Comparison of ENCODE assay signal across 8 cellular contexts in genomic region chrX:154459843-154460242, GRCh38. TPM values are rescaled to one million over a fixed set of nuclear protein-coding genes. Genes with fewer than 3 reads are reported as not detected.
DNase-seq lines count a peak whose midpoint lies in the region; ATAC-seq and TF ChIP-seq lines count a peak whose summit lies in the region.

No MANE protein-coding gene starts in this region.

- H3K36me3 ChIP-seq in HEK293 (ENCODE audit: control insufficient read depth in 2 of 2, insufficient read depth in 1 of 2, low read length in 2 of 2) (peaks cover 0 to 46% of the 10 kb centered on the region in 2 experiments; a peak in 2 of 3 replicates), esophagus muscularis mucosa (peaks cover 0 to 29% (median 12%) of the 10 kb centered on the region in 4 donors), sigmoid colon (peaks cover 0 to 14% (median 0%) of the 10 kb centered on the region in 4 donors)

- H3K27me3 ChIP-seq in esophagus muscularis mucosa = no peaks in the 10 kb centered on the region
- H3K27me3 ChIP-seq in sigmoid colon = no peaks in the 10 kb centered on the region

- TF ChIP-seq POLR2A in esophagus muscularis mucosa (IDR thresholded peaks at IDR 0.05; ENCODE audit: low read depth) = no peak
- TF ChIP-seq POLR2A in sigmoid colon (IDR thresholded peaks at IDR 0.05) = no peak

- TF ChIP-seq CTCF in HEK293 (tag by site-specific recombination; IDR thresholded peaks at IDR 0.05) (no peak), esophagus muscularis mucosa (IDR thresholded peaks at IDR 0.05) (no peak), sigmoid colon (IDR thresholded peaks at IDR 0.05) (no peak)

- DNase-seq in esophagus muscularis mucosa (ENCODE audit: extremely low spot score) (no peak), sigmoid colon (no peak), NK-92 (lab: John Stamatoyannopoulos, UW; ENCODE audit: unreplicated experiment) (no peak)

- 74% methylated on average over 10 of the region's 14 CpGs for WGBS in esophagus muscularis mucosa
- 65 to 66% methylated on average over 14 of the region's 14 CpGs for whole genome bisulfite sequencing in sigmoid colon, 2 donors

- POLR2A ChIA-PET in HEK293 (lab: Yijun Ruan, JAX) = interaction anchor here (1.1 to 2.8 kb wide), 6 partner anchors 17 to 90 kb away, joined by 3 to 15 read pairs (median 6); partner anchors contain the start of gene LAGE3

- ATAC-seq in SK-N-SH treated with all-trans-retinoic acid at 6 μM for 48 hours = peak; percentile 11
- no peak for ATAC-seq in GM18870 (IDR thresholded peaks at IDR 0.05; ENCODE audit: unreplicated experiment)
- no peak for ATAC-seq in GM21576 (IDR thresholded peaks at IDR 0.05; ENCODE audit: unreplicated experiment)
- ATAC-seq in GM18517 (IDR thresholded peaks at IDR 0.05; ENCODE audit: unreplicated experiment) = no peak

- TF ChIP-seq EP300 in esophagus muscularis mucosa (IDR thresholded peaks at IDR 0.05) (no peak), sigmoid colon (IDR thresholded peaks at IDR 0.05) (no peak)

- H3K4me1 ChIP-seq in HEK293 (ENCODE audit: control insufficient read depth, insufficient read depth, low read length) (no peaks in the 10 kb centered on the region), esophagus muscularis mucosa (peaks cover 0 to 21% (median 17%) of the 10 kb centered on the region in 4 donors), sigmoid colon (peaks cover 0 to 15% (median 11%) of the 10 kb centered on the region in 4 donors)

- no peak overlapping the region for H3K4me3 ChIP-seq in HEK293 (ENCODE audit: low read depth, low read length)
- peak overlapping the region; percentile 59 to 72 (median 63) for H3K4me3 ChIP-seq in esophagus muscularis mucosa
- peak overlapping the region in 3 of 4 donors; percentile 59 to 76 (median 67) for H3K4me3 ChIP-seq in sigmoid colon

- no peak overlapping the region for H3K27ac ChIP-seq in HEK293 (ENCODE audit: extremely low read depth, low read depth, low read length)
- peak overlapping the region in 1 of 4 donors; percentile 75 for H3K27ac ChIP-seq in esophagus muscularis mucosa (replicated peaks in 1 of 4)
- peak overlapping the region in 3 of 4 donors; percentile 72 to 76 (median 74) for H3K27ac ChIP-seq in sigmoid colon

- intact Hi-C loops in esophagus muscularis mucosa (cut with DNase I) = no loop called here
- intact Hi-C loops in sigmoid colon (cut with DNase I) = loop anchor here (2.0 kb wide), 1 partner anchor 17 kb away; no protein-coding TSS in a partner anchor

- H3K9me3 ChIP-seq in HEK293 (ENCODE audit: control insufficient read depth, insufficient read depth, low read depth, low read length) (no peaks in the 10 kb centered on the region), esophagus muscularis mucosa (no peaks in the 10 kb centered on the region), sigmoid colon (no peaks in the 10 kb centered on the region)

- CTCF ChIA-PET in HEK293 (lab: Yijun Ruan, JAX) = interaction anchor here (0.8 kb wide), 1 partner anchor 142 kb away, joined by 5 read pairs; no protein-coding TSS in a partner anchor

TF ChIP-seq in HEK293, 187 proteins besides CTCF, POLR2A, EP300 and RAD21 (continues in another document):
- no peak for TF ChIP-seq GFI1B (tag by site-specific recombination; IDR thresholded peaks at IDR 0.05)
- TF ChIP-seq SCRT2 (tag by site-specific recombination; IDR thresholded peaks at IDR 0.05) = no peak
- peak; percentile 49 for TF ChIP-seq EGR2 (tag by site-specific recombination; IDR thresholded peaks at IDR 0.05; ENCODE audit: low read depth)
- TF ChIP-seq ZNF426 (tag by site-specific recombination; IDR thresholded peaks at IDR 0.05) = no peak
- no peak for TF ChIP-seq TSHZ1 (tag by site-specific recombination; IDR thresholded peaks at IDR 0.05; ENCODE audit: borderline replicate concordance)

TF ChIP-seq in SK-N-SH treated with all-trans-retinoic acid at 6 μM for 48 hours, 23 proteins besides CTCF, POLR2A, EP300 and RAD21:
- TF ChIP-seq ZNF565 (CRISPR knock-in tag; conservative IDR thresholded peaks at IDR 0.05; ENCODE audit: low read depth) = no peak
- TF ChIP-seq ESRRG (CRISPR knock-in tag; IDR thresholded peaks at IDR 0.05) = no peak
- TF ChIP-seq ISL1 (CRISPR knock-in tag; IDR thresholded peaks at IDR 0.05) = no peak
- no peak for TF ChIP-seq CSDC2 (CRISPR knock-in tag; IDR thresholded peaks at IDR 0.05)
- TF ChIP-seq ZC3H10 (CRISPR knock-in tag; IDR thresholded peaks at IDR 0.05) = no peak
- TF ChIP-seq ZNF8 (CRISPR knock-in tag; IDR thresholded peaks at IDR 0.05) = no peak
- no peak for TF ChIP-seq POU6F1 (CRISPR knock-in tag; IDR thresholded peaks at IDR 0.05; ENCODE audit: borderline replicate concordance, low read depth)
- no peak for TF ChIP-seq RARB (CRISPR knock-in tag; IDR thresholded peaks at IDR 0.05)
- TF ChIP-seq ZNF70 (CRISPR knock-in tag; IDR thresholded peaks at IDR 0.05) = no peak
- TF ChIP-seq ZFP3 (CRISPR knock-in tag; IDR thresholded peaks at IDR 0.05) = no peak
- no peak for TF ChIP-seq TOX (CRISPR knock-in tag; IDR thresholded peaks at IDR 0.05; ENCODE audit: borderline replicate concordance)
- TF ChIP-seq BACH2 (CRISPR knock-in tag; IDR thresholded peaks at IDR 0.05; ENCODE audit: borderline replicate concordance) = no peak
- no peak for TF ChIP-seq CSRNP3 (CRISPR knock-in tag; IDR thresholded peaks at IDR 0.05)
- TF ChIP-seq ZFP30 (CRISPR knock-in tag; IDR thresholded peaks at IDR 0.05) = no peak
- TF ChIP-seq PPARA (CRISPR knock-in tag; IDR thresholded peaks at IDR 0.05; ENCODE audit: borderline replicate concordance) = no peak
TF ChIP-seq in SK-N-SH treated with all-trans-retinoic acid at 6 μM for 48 hours: peak in this region for 0.

RNA-seq across cellular contexts. Expression of gene PLXNA3, which starts 1.8 kb away (rescaled TPM):
- total RNA-seq in esophagus muscularis mucosa (10 to 100 TPM in 1 of 4 donors, 1 to 10 TPM in 3; 2.2 to 17.9 (median 4.3) TPM), sigmoid colon (10 to 100 TPM in 1 of 4 donors, 1 to 10 TPM in 3; 3.1 to 12.7 (median 5.9) TPM)
- polyA plus RNA-seq in sigmoid colon = 10 to 100 TPM in 1 of 3 donors, 1 to 10 TPM in 2; 4.2 to 22.9 (median 8.6) TPM

RNA-seq across cellular contexts. Expression of gene FAM50A, which starts 15.9 kb away (rescaled TPM):
- 10 to 100 TPM; 47.7 to 63.5 (median 56.7) TPM for total RNA-seq in esophagus muscularis mucosa
- total RNA-seq in sigmoid colon = 10 to 100 TPM; 40.5 to 78.1 (median 48.7) TPM
- 10 to 100 TPM; 61.9 to 85.1 (median 85.1) TPM for polyA plus RNA-seq in sigmoid colon

RNA-seq across cellular contexts. Expression of gene LAGE3, which starts 19.2 kb away (rescaled TPM):
- 10 to 100 TPM; 14.1 to 21.7 (median 16.9) TPM for total RNA-seq in esophagus muscularis mucosa
- 10 to 100 TPM; 15.5 to 32.7 (median 22.4) TPM for total RNA-seq in sigmoid colon
- polyA plus RNA-seq in sigmoid colon = 10 to 100 TPM; 12.7 to 25.4 (median 21.6) TPM

RNA-seq across cellular contexts. Expression of gene GDI1, which starts 22.9 kb away (rescaled TPM):
- total RNA-seq in esophagus muscularis mucosa (100 to 1,000 TPM; 105 to 148 (median 128) TPM), sigmoid colon (100 to 1,000 TPM in 1 of 4 donors, 10 to 100 TPM in 3; 71.7 to 101 (median 86.1) TPM)
- 10 to 100 TPM; 50.9 to 75.4 (median 51.1) TPM for polyA plus RNA-seq in sigmoid colon

RNA-seq across cellular contexts. Expression of gene UBL4A, which starts 26.6 kb away (rescaled TPM):
- total RNA-seq in esophagus muscularis mucosa = 10 to 100 TPM; 41.7 to 75.8 (median 57.9) TPM
- 10 to 100 TPM; 31.6 to 51.0 (median 44.1) TPM for total RNA-seq in sigmoid colon
- polyA plus RNA-seq in sigmoid colon = 10 to 100 TPM; 36.5 to 44.4 (median 36.5) TPM
